Comparison of ENCODE assay signal across 13 cellular contexts in the genomic region with DNA sequence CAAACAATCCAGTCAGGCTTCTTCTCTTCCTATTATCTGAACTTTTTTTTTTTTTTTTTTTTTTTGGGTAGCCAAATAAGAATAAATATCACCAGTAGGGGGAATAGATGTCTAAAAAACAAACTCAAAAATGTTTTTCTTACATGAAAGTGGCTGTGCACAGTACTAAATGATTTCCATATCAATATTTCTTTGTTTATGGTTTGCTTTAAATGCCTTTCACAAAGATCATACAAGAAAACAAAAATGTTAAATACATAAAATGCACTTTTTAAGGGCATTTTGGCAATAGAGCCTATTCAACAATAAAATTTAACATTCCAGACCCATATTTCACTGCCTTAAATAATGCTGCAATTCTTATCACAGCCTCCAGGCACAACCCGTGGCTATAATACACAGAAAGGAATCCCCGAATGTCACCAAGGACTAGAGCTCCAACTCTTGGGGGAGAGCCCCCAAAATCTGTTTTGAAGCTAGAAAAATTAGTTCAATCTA.
A peak's percentile ranks its signal among the peaks of the same experiment; 100 is the strongest.
DNase-seq lines count a peak whose midpoint lies in the region; ATAC-seq and TF ChIP-seq lines count a peak whose summit lies in the region.
"Had no signal": no experiment of that assay in that cellular context is flagged by ENCODE, and none has a peak within 500 bp of the region (broad histone marks: within the 10 kb centered on the region; RNA-seq: fewer than 3 reads in every experiment).

No MANE protein-coding gene starts in this region.

- no peaks in the 10 kb centered on the region for H3K4me1 Mint-ChIP-seq in activated CD4-positive, alpha-beta T cell treated with anti-CD3 and anti-CD28 coated beads for 36 hours
- H3K4me1 Mint-ChIP-seq in type B pancreatic cell (ENCODE audit: unreplicated experiment), result no peaks in the 10 kb centered on the region
- H3K4me1 Mint-ChIP-seq: activated T-helper 17 cell treated with anti-CD3 and anti-CD28 coated beads, Interleukin-2, amount 50 U/mL, for 72 hours had no signal

- POLR2A ChIA-PET in activated CD4-positive, alpha-beta T cell treated with anti-CD3 and anti-CD28 coated beads for 36 hours (lab: Charles Lee), result no interaction called here

- H3K4me2 ChIP-seq in OCI-LY3 (ENCODE audit: low read length), result no peak overlapping the region

- no peaks in the 10 kb centered on the region for H3K79me2 ChIP-seq in OCI-LY3 (ENCODE audit: low read length)

- no peak overlapping the region for H3K9ac ChIP-seq in OCI-LY3 (ENCODE audit: low read length)

- no peaks in the 10 kb centered on the region for H3K9me3 Mint-ChIP-seq in activated CD4-positive, alpha-beta T cell treated with anti-CD3 and anti-CD28 coated beads for 36 hours (ENCODE audit: low read depth)
- no peaks in the 10 kb centered on the region for H3K9me3 Mint-ChIP-seq in type B pancreatic cell
- H3K9me3 Mint-ChIP-seq: activated T-helper 17 cell treated with anti-CD3 and anti-CD28 coated beads, Interleukin-2, amount 50 U/mL, for 72 hours had no signal

- no peak overlapping the region for H3K27ac ChIP-seq in OCI-LY3 (ENCODE audit: low read length)
- H3K27ac ChIP-seq: SK-N-MC had no signal

- H3K4me3 Mint-ChIP-seq in activated CD4-positive, alpha-beta T cell treated with anti-CD3 and anti-CD28 coated beads for 36 hours, result no peak overlapping the region
- H3K4me3 Mint-ChIP-seq in type B pancreatic cell, result no peak overlapping the region
- H3K4me3 Mint-ChIP-seq: activated T-helper 17 cell treated with anti-CD3 and anti-CD28 coated beads, Interleukin-2, amount 50 U/mL, for 72 hours had no signal

- CTCF ChIA-PET in activated CD4-positive, alpha-beta T cell treated with anti-CD3 and anti-CD28 coated beads for 36 hours (lab: Charles Lee), result interaction anchor here (0.9 to 1.4 kb wide), 2 partner anchors 9 to 12 kb away, joined by 3 to 4 read pairs; no protein-coding TSS in a partner anchor

- 0 out of 2 replicates have a peak overlapping the region, but pooled peaks have one; percentile 13 for H2AFZ ChIP-seq in OCI-LY3 (ENCODE audit: low read depth, low read length)

- no peaks in the 10 kb centered on the region for H3K9me3 ChIP-seq in OCI-LY3 (ENCODE audit: insufficient read depth, low read length)
- H3K9me3 ChIP-seq: Caco-2 had no signal

- no peak overlapping the region for H3K4me3 ChIP-seq in OCI-LY3 (ENCODE audit: low read length)
- H3K4me3 ChIP-seq: SK-N-MC had no signal

- no peak overlapping the region for H3K27ac Mint-ChIP-seq in activated CD4-positive, alpha-beta T cell treated with anti-CD3 and anti-CD28 coated beads for 36 hours
- no peak overlapping the region for H3K27ac Mint-ChIP-seq in type B pancreatic cell
- H3K27ac Mint-ChIP-seq: activated T-helper 17 cell treated with anti-CD3 and anti-CD28 coated beads, Interleukin-2, amount 50 U/mL, for 72 hours had no signal

- H4K20me1 ChIP-seq in OCI-LY3 (ENCODE audit: insufficient read depth, low read length), result no peaks in the 10 kb centered on the region

- ATAC-seq in activated CD4-positive, alpha-beta T cell treated with anti-CD3 and anti-CD28 coated beads for 36 hours, result peak; percentile 60
- ATAC-seq in HG03139 (IDR thresholded peaks at IDR 0.05; ENCODE audit: unreplicated experiment), result no peak
- ATAC-seq: activated T-helper 17 cell treated with anti-CD3 and anti-CD28 coated beads, Interleukin-2, amount 50 U/mL, for 72 hours; right cardiac atrium had no signal

- DNase-seq in activated CD4-positive, alpha-beta T cell treated with anti-CD3 and anti-CD28 coated beads for 36 hours, result no peak
- DNase-seq in activated CD4-positive, alpha-beta T cell treated with anti-CD3 and anti-CD28 coated beads, Interleukin-2, amount 50 U/mL, for 48 hours, result no peak
- DNase-seq in fibroblast of gingiva (ENCODE audit: low read depth) (peak; percentile 14), type B pancreatic cell (ENCODE audit: extremely low spot score, unreplicated experiment) (no peak), iPS-NIHi7 (ENCODE audit: extremely low spot score) (no peak), NCI-H2196 treated with DMSO at 0.1 percent for 48 hours (lab: John Stamatoyannopoulos, UW; ENCODE audit: unreplicated experiment) (no peak)
- DNase-seq: Caco-2; right cardiac atrium; stimulated activated naive CD4-positive, alpha-beta T cell treated with Interleukin-2 at 50 U/mL for 16 hours had no signal

- no peaks in the 10 kb centered on the region for H3K27me3 ChIP-seq in OCI-LY3 (ENCODE audit: low read depth, low read length)

- H3K36me3 Mint-ChIP-seq in activated CD4-positive, alpha-beta T cell treated with anti-CD3 and anti-CD28 coated beads for 36 hours (ENCODE audit: low read depth), result no peaks in the 10 kb centered on the region
- no peaks in the 10 kb centered on the region for H3K36me3 Mint-ChIP-seq in type B pancreatic cell

- TF ChIP-seq CTCF in OCI-LY3 (IDR thresholded peaks at IDR 0.05; ENCODE audit: low read depth, low read length) (peak; percentile 28; the same call in 1 of the 2 replicates), type B pancreatic cell (conservative IDR thresholded peaks at IDR 0.05) (peak; percentile 66)

- intact Hi-C loops in activated CD4-positive, alpha-beta T cell treated with anti-CD3 and anti-CD28 coated beads for 36 hours (cut with DNase I, micrococcal nuclease), result loop anchor here in 1 of 2 experiments (5.0 kb wide), 2 partner anchors 105 to 400 kb away; no protein-coding TSS in a partner anchor

- no peaks in the 10 kb centered on the region for H3K36me3 ChIP-seq in OCI-LY3 (replicated peaks; ENCODE audit: low read depth, low read length)

- H3K4me1 ChIP-seq in OCI-LY3 (ENCODE audit: low read length), result no peaks in the 10 kb centered on the region
- H3K4me1 ChIP-seq: Caco-2 had no signal

- H3K27me3 Mint-ChIP-seq in activated CD4-positive, alpha-beta T cell treated with anti-CD3 and anti-CD28 coated beads for 36 hours, result peaks cover 2% of the 10 kb centered on the region
- H3K27me3 Mint-ChIP-seq in type B pancreatic cell, result peaks cover 56% of the 10 kb centered on the region
